2 cellular contexts compared by ENCODE assay signal in genomic region chr2:240602266-240603050, GRCh38.
TF ChIP-seq lines count a peak whose summit lies in the region.

No MANE protein-coding gene starts in this region.

TF ChIP-seq in Ishikawa, 13 proteins besides CTCF, POLR2A, EP300 and RAD21:
- TF ChIP-seq FOXM1 (IDR thresholded peaks at IDR 0.05; ENCODE audit: borderline replicate concordance, low read depth), result no peak
- no peak for TF ChIP-seq CREB1 (IDR thresholded peaks at IDR 0.05; ENCODE audit: low read depth)
- TF ChIP-seq, protein P1, sequence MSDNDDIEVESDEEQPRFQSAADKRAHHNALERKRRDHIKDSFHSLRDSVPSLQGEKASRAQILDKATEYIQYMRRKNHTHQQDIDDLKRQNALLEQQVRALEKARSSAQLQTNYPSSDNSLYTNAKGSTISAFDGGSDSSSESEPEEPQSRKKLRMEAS (IDR thresholded peaks at IDR 0.05), result peak; percentile 22; the same call in 1 of the 2 replicates
- TF ChIP-seq CEBPB (IDR thresholded peaks at IDR 0.05), result no peak
- TF ChIP-seq EGR1 (IDR thresholded peaks at IDR 0.05), result peak; percentile 53; the same call in 1 of the 2 replicates
- TF ChIP-seq REST (IDR thresholded peaks at IDR 0.05; ENCODE audit: low read depth), result no peak
- peak; percentile 65 for TF ChIP-seq TCF12 (IDR thresholded peaks at IDR 0.05; ENCODE audit: low read depth)
- TF ChIP-seq, protein P2, sequence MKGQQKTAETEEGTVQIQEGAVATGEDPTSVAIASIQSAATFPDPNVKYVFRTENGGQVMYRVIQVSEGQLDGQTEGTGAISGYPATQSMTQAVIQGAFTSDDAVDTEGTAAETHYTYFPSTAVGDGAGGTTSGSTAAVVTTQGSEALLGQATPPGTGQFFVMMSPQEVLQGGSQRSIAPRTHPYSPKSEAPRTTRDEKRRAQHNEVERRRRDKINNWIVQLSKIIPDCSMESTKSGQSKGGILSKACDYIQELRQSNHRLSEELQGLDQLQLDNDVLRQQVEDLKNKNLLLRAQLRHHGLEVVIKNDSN (IDR thresholded peaks at IDR 0.05), result no peak

TF ChIP-seq in GM12878, 131 proteins besides CTCF, POLR2A, EP300 and RAD21:
- TF ChIP-seq FOXM1 (IDR thresholded peaks at IDR 0.05; ENCODE audit: low read depth, low read length) (no peak), SREBF1 (IDR thresholded peaks at IDR 0.05; ENCODE audit: low read length) (no peak), POLR2AphosphoS5 (IDR thresholded peaks at IDR 0.05; ENCODE audit: low read length) (no peak), SPI1 (IDR thresholded peaks at IDR 0.05; ENCODE audit: borderline replicate concordance, insufficient read depth, low read depth, low read length) (no peak), SMAD5 (IDR thresholded peaks at IDR 0.05; ENCODE audit: low read depth) (no peak), NR2F1 (conservative IDR thresholded peaks at IDR 0.05) (no peak)
